15 cellular contexts compared by ENCODE assay signal in the genomic region with DNA sequence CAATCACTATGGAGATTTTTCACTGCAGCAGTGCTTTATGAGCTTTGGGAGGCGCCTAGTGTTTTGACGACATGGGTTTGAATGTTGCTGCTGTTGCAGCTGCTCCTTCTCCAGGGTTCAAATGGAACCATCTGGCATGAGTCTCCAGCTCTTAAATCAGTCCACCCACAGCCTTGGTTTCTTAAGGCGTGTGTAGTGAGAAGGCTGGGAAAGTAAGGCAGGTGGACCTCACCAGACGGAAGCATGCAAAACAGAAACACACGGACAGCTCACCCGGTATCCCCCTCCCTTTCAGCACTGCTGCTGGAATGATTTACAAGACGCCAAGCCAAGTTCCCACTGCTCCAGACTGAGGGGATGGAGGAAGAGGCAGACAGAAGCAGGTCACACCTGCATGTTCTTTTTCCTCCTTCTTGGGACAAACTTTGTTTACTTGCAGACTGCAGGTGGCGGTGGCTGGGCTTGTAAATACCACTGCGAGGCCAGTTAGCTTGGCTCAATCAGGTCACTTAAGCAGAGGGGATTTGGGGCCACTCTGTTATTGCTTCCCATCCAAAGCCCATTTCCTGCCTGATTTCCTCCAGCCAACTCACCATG. TPM values are rescaled to one million over a fixed set of nuclear protein-coding genes. Genes with fewer than 3 reads are reported as not detected.
A peak's percentile ranks its signal among the peaks of the same experiment; 100 is the strongest.
DNase-seq lines count a peak whose midpoint lies in the region; ATAC-seq, FAIRE-seq and TF ChIP-seq lines count a peak whose summit lies in the region.
"Had no signal": no experiment of that assay in that cellular context is flagged by ENCODE, and none has a peak within 500 bp of the region (broad histone marks: within the 10 kb centered on the region; RNA-seq: fewer than 3 reads in every experiment).

No MANE protein-coding gene starts in this region.

- H3K4me2 ChIP-seq in K562 (ENCODE audit: insufficient read depth, low read length) (no peak overlapping the region), mammary epithelial cell (ENCODE audit: insufficient read depth, low read depth, low read length) (no peak overlapping the region)

- CTCF ChIA-PET in K562 (lab: Yijun Ruan, JAX; ENCODE audit: low intra/inter-chr PET ratio) (no interaction called here), mammary epithelial cell (lab: Charles Lee; ENCODE audit: low non-redundant PET) (no interaction called here)

- TF ChIP-seq POLR2A in K562 (conservative IDR thresholded peaks at IDR 0.05): no peak
- TF ChIP-seq POLR2A in gastrocnemius medialis (IDR thresholded peaks at IDR 0.05): no peak

- H3K4me3 ChIP-seq in K562 (no peak overlapping the region), gastrocnemius medialis (no peak overlapping the region), mammary epithelial cell (replicated peaks in 1 of 3; ENCODE audit: insufficient read depth in 1 of 3, low read depth in 2 of 3, low read length in 3 of 3) (no peak overlapping the region)
- H3K4me3 ChIP-seq: ascending aorta had no signal

- H3K36me3 ChIP-seq in K562 (ENCODE audit: control insufficient read depth, insufficient read depth, low read length) (no peaks in the 10 kb centered on the region), gastrocnemius medialis (no peaks in the 10 kb centered on the region), mammary epithelial cell (ENCODE audit: insufficient read depth, low read length) (peaks cover 5% of the 10 kb centered on the region)

- H3K27ac ChIP-seq in K562 (ENCODE audit: extremely low read depth, low read depth, low read length): no peak overlapping the region
- peak overlapping the region in 1 of 4 donors; percentile 18 for H3K27ac ChIP-seq in gastrocnemius medialis
- no peak overlapping the region for H3K27ac ChIP-seq in mammary epithelial cell (ENCODE audit: insufficient read depth, low read depth, low read length)
- H3K27ac ChIP-seq: ascending aorta had no signal

- H3K9ac ChIP-seq in K562 (ENCODE audit: insufficient read depth in 1 of 2, low read depth in 2 of 2, low read length in 2 of 2) (no peak overlapping the region), mammary epithelial cell (ENCODE audit: insufficient read depth, low read length) (no peak overlapping the region)

- no peaks in the 10 kb centered on the region for H3K9me1 ChIP-seq in K562 (ENCODE audit: control insufficient read depth, insufficient read depth, low read length)

- in situ Hi-C loops in K562 (cut with MboI) (no loop called here), gastrocnemius medialis (cut with MboI; ENCODE audit: low sequenced_read_pairs in 4 of 4) (no loop called here), mammary epithelial cell (cut with MboI; ENCODE audit: low sequenced_read_pairs in 2 of 2) (no loop called here)

- H3K79me2 ChIP-seq in K562 (ENCODE audit: control insufficient read depth, insufficient read depth, low read length): no peaks in the 10 kb centered on the region
- H3K79me2 ChIP-seq in mammary epithelial cell (ENCODE audit: insufficient read depth, low read length): peaks cover 7% of the 10 kb centered on the region

- 0 out of 6 replicates have a peak, but pooled peaks of 1 of the 3 experiments have one; percentile 3 for TF ChIP-seq CTCF in K562 (IDR thresholded peaks at IDR 0.05 in 2 of 3, conservative IDR thresholded peaks at IDR 0.05 in 1 of 3; ENCODE audit: insufficient read depth in 2 of 3, low read depth in 1 of 3, low read length in 3 of 3)
- no peak for TF ChIP-seq CTCF in gastrocnemius medialis (IDR thresholded peaks at IDR 0.05 in 4 of 5, conservative IDR thresholded peaks at IDR 0.05 in 1 of 5)
- TF ChIP-seq CTCF in mammary epithelial cell (conservative IDR thresholded peaks at IDR 0.05 in 1 of 2, IDR thresholded peaks at IDR 0.05 in 1 of 2; ENCODE audit: extremely low read depth in 1 of 2, insufficient read depth in 1 of 2, low read depth in 1 of 2, low read length in 2 of 2): no peak

- dilution Hi-C loops in mammary epithelial cell (cut with HindIII; ENCODE audit: low sequenced_read_pairs): no loop called here

- H3K27me3 ChIP-seq in K562 (ENCODE audit: control insufficient read depth in 2 of 2, insufficient read depth in 2 of 2, low read length in 2 of 2): no peaks in the 10 kb centered on the region
- no peaks in the 10 kb centered on the region for H3K27me3 ChIP-seq in gastrocnemius medialis
- H3K27me3 ChIP-seq in mammary epithelial cell (ENCODE audit: insufficient read depth, low read length): no peaks in the 10 kb centered on the region
- H3K27me3 ChIP-seq: ascending aorta had no signal

- H2AFZ ChIP-seq in K562 (ENCODE audit: low read depth, low read length) (no peak overlapping the region), mammary epithelial cell (ENCODE audit: low read depth, low read length) (no peak overlapping the region)

- intact Hi-C loops in K562 (cut with micrococcal nuclease): no loop called here
- intact Hi-C loops in gastrocnemius medialis (cut with DNase I; ENCODE audit: low total_unique reads): no loop called here
- intact Hi-C loops in mammary epithelial cell (cut with micrococcal nuclease): no loop called here

- BruUV-seq in K562 (replicated peaks; lab: Mats Ljungman, UMichigan) (no TSS peak), mammary epithelial cell (replicated peaks; lab: Mats Ljungman, UMichigan) (no TSS peak)

- H3K9me3 Mint-ChIP-seq in IgD-negative memory B cell: no peaks in the 10 kb centered on the region
- H3K9me3 Mint-ChIP-seq: stimulated activated naive CD8-positive, alpha-beta T cell treated with anti-CD3 and anti-CD28 coated beads, Interleukin-15, amount 100 ng/mL, for 72 hours had no signal

- FAIRE-seq in K562 (lab: Jason Lieb, UNC): no peak

- H3K27me3 Mint-ChIP-seq in IgD-negative memory B cell: no peaks in the 10 kb centered on the region

- ATAC-seq in K562 (no peak), gastrocnemius medialis (peak; percentile 42 to 46)
- ATAC-seq: PC-3; stimulated activated naive CD8-positive, alpha-beta T cell treated with anti-CD3 and anti-CD28 coated beads, Interleukin-15, amount 100 ng/mL, for 72 hours had no signal

- H4K20me1 ChIP-seq in K562 (replicated peaks; ENCODE audit: control insufficient read depth, insufficient read depth, low read length) (no peaks in the 10 kb centered on the region), mammary epithelial cell (ENCODE audit: insufficient read depth, low read length) (no peaks in the 10 kb centered on the region)

- no peak for TF ChIP-seq EP300 in K562 (IDR thresholded peaks at IDR 0.05; ENCODE audit: low read length)

- H3K36me3 Mint-ChIP-seq in IgD-negative memory B cell: peaks cover 4% of the 10 kb centered on the region

- no peaks in the 10 kb centered on the region for H3K4me1 ChIP-seq in K562 (replicated peaks in 1 of 2; ENCODE audit: control insufficient read depth in 2 of 2, insufficient read depth in 2 of 2, low read length in 2 of 2)
- peaks cover 6 to 13% of the 10 kb centered on the region in 2 donors for H3K4me1 ChIP-seq in gastrocnemius medialis
- H3K4me1 ChIP-seq in mammary epithelial cell (ENCODE audit: insufficient read depth, low read length): peaks cover 3% of the 10 kb centered on the region
- H3K4me1 ChIP-seq: ascending aorta, Caco-2 had no signal

- DNase-seq in K562 (ENCODE audit: extremely low read depth in 1 of 4, low spot score in 3 of 4): no peak
- DNase-seq in iPS-NIHi7 (ENCODE audit: extremely low spot score): peak; percentile 31
- peak in 1 of 2 donors; percentile 57 for DNase-seq in gastrocnemius medialis
- no peak for DNase-seq in NAMALWA (ENCODE audit: low spot score)
- no peak for DNase-seq in middle frontal gyrus (ENCODE audit: extremely low spot score, low spot score)
- no peak for DNase-seq in stimulated activated naive CD4-positive, alpha-beta T cell treated with Interleukin-2 at 50 U/mL for 16 hours (lab: John Stamatoyannopoulos, UW)
- DNase-seq in mammary epithelial cell: no peak
- DNase-seq: activated T-cell treated with anti-CD3 and anti-CD28 coated beads for 4 hours; NCI-H2081; PC-3; stimulated activated CD4-positive, alpha-beta T cell treated with anti-CD3 and anti-CD28 coated beads, Interleukin-2, amount 100 ng/mL, for 48 hours; stimulated activated naive CD8-positive, alpha-beta T cell treated with anti-CD3 and anti-CD28 coated beads, Interleukin-15, amount 100 ng/mL, for 72 hours had no signal

- no peak for TF ChIP-seq RAD21 in K562 (CRISPR knock-in tag; conservative IDR thresholded peaks at IDR 0.05 in 1 of 2, IDR thresholded peaks at IDR 0.05 in 1 of 2)

- 11% methylated on average over 9 of the region's 9 CpGs for WGBS in K562 (ENCODE audit: insufficient coverage, low coverage, missing lambda C conversion rate)
- WGBS in mammary epithelial cell (ENCODE audit: low coverage, missing lambda C conversion rate): 48% methylated on average over 6 of the region's 9 CpGs

- peaks cover 34 to 42% (median 39%) of the 10 kb centered on the region in 3 donors for H3K4me1 Mint-ChIP-seq in IgD-negative memory B cell
- H3K4me1 Mint-ChIP-seq: stimulated activated naive CD8-positive, alpha-beta T cell treated with anti-CD3 and anti-CD28 coated beads, Interleukin-15, amount 100 ng/mL, for 72 hours had no signal

- POLR2A ChIA-PET in K562 (lab: Yijun Ruan, JAX): interaction anchor here (1.1 kb wide), 1 partner anchor 9 kb away, joined by 3 read pairs; no protein-coding TSS in a partner anchor

- H3K27ac Mint-ChIP-seq in IgD-negative memory B cell: peak overlapping the region in 2 of 3 donors; percentile 53 to 71
- H3K27ac Mint-ChIP-seq: stimulated activated naive CD8-positive, alpha-beta T cell treated with anti-CD3 and anti-CD28 coated beads, Interleukin-15, amount 100 ng/mL, for 72 hours had no signal

- peak overlapping the region in 1 of 4 donors; percentile 23 for H3K4me3 Mint-ChIP-seq in IgD-negative memory B cell
- H3K4me3 Mint-ChIP-seq: stimulated activated naive CD8-positive, alpha-beta T cell treated with anti-CD3 and anti-CD28 coated beads, Interleukin-15, amount 100 ng/mL, for 72 hours had no signal

- H3K9me3 ChIP-seq in K562 (replicated peaks; ENCODE audit: control insufficient read depth, insufficient read depth, low read depth, low read length) (no peaks in the 10 kb centered on the region), gastrocnemius medialis (no peaks in the 10 kb centered on the region), mammary epithelial cell (replicated peaks; ENCODE audit: insufficient read depth, low read length) (no peaks in the 10 kb centered on the region)
- H3K9me3 ChIP-seq: ascending aorta, Caco-2 had no signal

RNA-seq across cellular contexts. Expression of gene ADAM19, which starts 47.4 kb away (rescaled TPM):
- polyA plus RNA-seq in IgD-negative memory B cell (45.1 TPM), K562 (2011; rRNA removed) (0.11 and 0.24 TPM in 2 replicates), K562 (2014; fragmentation: Illumina TruSeq; extraction: Trizol) (0.58 TPM in 2 replicates), K562 (2014; fragmentation: Nextera tagmentation; extraction: Ambion mirVana) (under 1 TPM; 0.11 to 0.24 TPM), K562 (2014; rRNA removed) (0.30 and 0.89 TPM in 2 replicates), mammary epithelial cell (32.3 TPM)
- total RNA-seq in K562 (2011; cell fraction: chromatin; rRNA removed; ENCODE audit: low replicate concordance): 0.86 and 1.3 TPM in 2 replicates
- total RNA-seq in K562 (2011; cell fraction: nucleolus; rRNA removed): 1.3 TPM in 2 replicates
- total RNA-seq in K562 (2011; cell fraction: nucleoplasm; rRNA removed): 0.88 and 1.6 TPM in 2 replicates
- total RNA-seq in K562 (2014; rRNA removed) (0.36 and 0.65 TPM in 2 replicates), K562 (2014; rRNA removed; fragmentation: Illumina TruSeq; extraction: Trizol) (0.38 and 0.44 TPM in 2 replicates), K562 (2015; rRNA removed; fragmentation: Illumina TruSeq; extraction: Trizol) (0.43 and 0.53 TPM in 2 replicates), K562 (2021) (1.0 and 1.1 TPM in 2 replicates), gastrocnemius medialis (under 1 TPM; 0.39 to 0.97 (median 0.76) TPM), mammary epithelial cell (1 to 10 TPM; 1.0 to 4.5 TPM)
- 0.03 and 0.39 TPM in 2 replicates for polyA plus RNA-seq in K562 (2011; cell fraction: cytosol; rRNA removed)
- 0.17 and 0.57 TPM in 2 replicates for polyA plus RNA-seq in K562 (2011; cell fraction: nucleus; rRNA removed)
- polyA plus RNA-seq in K562 (2012): 0.65 and 1.00 TPM in 2 replicates
- polyA minus RNA-seq in K562 (2011; rRNA and poly(A)+ RNA removed): 0.12 and 0.67 TPM in 2 replicates
- polyA minus RNA-seq in K562 (2011; cell fraction: cytosol; rRNA and poly(A)+ RNA removed): 0.57 TPM in 1 of 2 replicates, not detected in the other
- polyA minus RNA-seq in K562 (2011; cell fraction: nucleus; rRNA and poly(A)+ RNA removed): 0.27 TPM in 1 of 2 replicates, not detected in the other
- 96.8 TPM for polyA minus RNA-seq in mammary epithelial cell
